Comparison of ENCODE assay signal across 16 cellular contexts in genomic region chr11:114173836-114174235, GRCh38.
DNase-seq lines count a peak whose midpoint lies in the region; ATAC-seq and TF ChIP-seq lines count a peak whose summit lies in the region.
"Had no signal": no experiment of that assay in that cellular context is flagged by ENCODE, and none has a peak within 500 bp of the region (broad histone marks: within the 10 kb centered on the region; RNA-seq: fewer than 3 reads in every experiment).

No MANE protein-coding gene starts in this region.

- H3K4me3 ChIP-seq in CD8-positive, alpha-beta memory T cell (ENCODE audit: low read length): no peak overlapping the region
- no peak overlapping the region for H3K4me3 ChIP-seq in stomach

- no peak for ATAC-seq in activated T-helper 17 cell treated with anti-CD3 and anti-CD28 coated beads, Interleukin-2, amount 50 U/mL, for 72 hours (replicated peaks)
- peak; percentile 79 for ATAC-seq in left colon

- TF ChIP-seq POLR2A in stomach (IDR thresholded peaks at IDR 0.05): no peak

- POLR2A ChIA-PET in CD8-positive, alpha-beta memory T cell (lab: Charles Lee): no interaction called here

- peaks cover 0 to 3% of the 10 kb centered on the region in 2 donors for H3K27me3 Mint-ChIP-seq in CD8-positive, alpha-beta memory T cell
- no peaks in the 10 kb centered on the region for H3K27me3 Mint-ChIP-seq in activated T-helper 17 cell treated with anti-CD3 and anti-CD28 coated beads, Interleukin-2, amount 50 U/mL, for 72 hours

- TF ChIP-seq CTCF in stomach (IDR thresholded peaks at IDR 0.05): no peak

- H3K27me3 ChIP-seq in CD8-positive, alpha-beta memory T cell (ENCODE audit: insufficient read depth, low read length, poor library complexity, severe bottlenecking): no peaks in the 10 kb centered on the region
- H3K27me3 ChIP-seq in stomach: no peaks in the 10 kb centered on the region

- H3K4me3 Mint-ChIP-seq in CD8-positive, alpha-beta memory T cell: peak overlapping the region in 3 of 7 donors; percentile 6 to 78 (median 66)
- H3K4me3 Mint-ChIP-seq in activated T-helper 17 cell treated with anti-CD3 and anti-CD28 coated beads, Interleukin-2, amount 50 U/mL, for 72 hours: no peak overlapping the region

- no peaks in the 10 kb centered on the region for H3K9me3 Mint-ChIP-seq in CD8-positive, alpha-beta memory T cell
- H3K9me3 Mint-ChIP-seq in activated T-helper 17 cell treated with anti-CD3 and anti-CD28 coated beads, Interleukin-2, amount 50 U/mL, for 72 hours: no peaks in the 10 kb centered on the region

- no peaks in the 10 kb centered on the region for H3K36me3 Mint-ChIP-seq in CD8-positive, alpha-beta memory T cell
- H3K36me3 Mint-ChIP-seq in activated T-helper 17 cell treated with anti-CD3 and anti-CD28 coated beads, Interleukin-2, amount 50 U/mL, for 72 hours (ENCODE audit: low read depth): no peaks in the 10 kb centered on the region

- no peak overlapping the region for H3K27ac ChIP-seq in CD8-positive, alpha-beta memory T cell (ENCODE audit: low read depth, low read length)
- peak overlapping the region; percentile 34 to 99 (median 95) for H3K27ac ChIP-seq in stomach
- H3K27ac ChIP-seq: WERI-Rb-1 had no signal

- peak overlapping the region; percentile 86 to 97 (median 94) for H3K27ac Mint-ChIP-seq in CD8-positive, alpha-beta memory T cell
- peak overlapping the region; percentile 14 for H3K27ac Mint-ChIP-seq in activated T-helper 17 cell treated with anti-CD3 and anti-CD28 coated beads, Interleukin-2, amount 50 U/mL, for 72 hours

- H3K36me3 ChIP-seq in CD8-positive, alpha-beta memory T cell (ENCODE audit: insufficient read depth, low read length): no peaks in the 10 kb centered on the region
- peaks cover 0 to 8% (median 0%) of the 10 kb centered on the region in 4 donors for H3K36me3 ChIP-seq in stomach
- H3K36me3 ChIP-seq: WERI-Rb-1 had no signal

- H3K9me3 ChIP-seq in CD8-positive, alpha-beta memory T cell (ENCODE audit: low read length): no peaks in the 10 kb centered on the region
- no peaks in the 10 kb centered on the region for H3K9me3 ChIP-seq in stomach

- peaks cover 76 to 85% (median 83%) of the 10 kb centered on the region in 3 donors for H3K4me1 Mint-ChIP-seq in CD8-positive, alpha-beta memory T cell
- H3K4me1 Mint-ChIP-seq in activated T-helper 17 cell treated with anti-CD3 and anti-CD28 coated beads, Interleukin-2, amount 50 U/mL, for 72 hours: peaks cover 34% of the 10 kb centered on the region

- TF ChIP-seq EP300 in stomach (IDR thresholded peaks at IDR 0.05): no peak

- 84 to 91% (median 87%) methylated on average over 5 of the region's 5 CpGs for WGBS in stomach, 5 donors

- peaks cover 78% of the 10 kb centered on the region for H3K4me1 ChIP-seq in CD8-positive, alpha-beta memory T cell (ENCODE audit: insufficient read depth, low read length)
- peaks cover 97 to 100% (median 99%) of the 10 kb centered on the region in 4 donors for H3K4me1 ChIP-seq in stomach

- DNase-seq in CD8-positive, alpha-beta memory T cell: no peak
- DNase-seq in left colon: no peak
- no peak for DNase-seq in stomach
- no peak for DNase-seq in DMS79 treated with DMSO at 0.1 percent for 48 hours (lab: John Stamatoyannopoulos, UW)
- no peak for DNase-seq in GF-D8 (lab: John Stamatoyannopoulos, UW)
- DNase-seq in NCI-H1930 (lab: John Stamatoyannopoulos, UW): no peak
- no peak for DNase-seq in AG20443 (ENCODE audit: low spot score)
- DNase-seq: activated T-cell treated with anti-CD3 and anti-CD28 coated beads, Interleukin-2, amount 50 U/mL, for 1 hour; cerebellar nuclear complex; midbrain; NCI-H1436 treated with DMSO at 0.1 percent for 48 hours; NCI-H69; retina; SIG-M5; WERI-Rb-1 had no signal

- CTCF ChIA-PET in CD8-positive, alpha-beta memory T cell (lab: Charles Lee): interaction anchor here (1.3 to 2.0 kb wide), 4 partner anchors 8 to 87 kb away, joined by 3 to 7 read pairs (median 6); no protein-coding TSS in a partner anchor

- intact Hi-C loops in left colon (cut with DNase I, micrococcal nuclease): no loop called here
- intact Hi-C loops in stomach (cut with DNase I; ENCODE audit: low total_unique reads): no loop called here
